ENCODE assay signal across 15 cellular contexts in genomic region chr1:236854602-236854978, GRCh38. TPM values are rescaled to one million over a fixed set of nuclear protein-coding genes. Genes with fewer than 3 reads are reported as not detected.
A peak's percentile ranks its signal among the peaks of the same experiment; 100 is the strongest.
DNase-seq lines count a peak whose midpoint lies in the region; ATAC-seq, FAIRE-seq and TF ChIP-seq lines count a peak whose summit lies in the region.
"Had no signal": no experiment of that assay in that cellular context is flagged by ENCODE, and none has a peak within 500 bp of the region (broad histone marks: within the 10 kb centered on the region; RNA-seq: fewer than 3 reads in every experiment).

No MANE protein-coding gene starts in this region.

- H3K36me3 ChIP-seq in bronchial epithelial cell (ENCODE audit: control insufficient read depth, insufficient read depth, low read length) (no peaks in the 10 kb centered on the region), mesendoderm (ENCODE audit: control insufficient read depth, insufficient read depth, low read length) (no peaks in the 10 kb centered on the region), colonic mucosa (peaks cover 4% of the 10 kb centered on the region)
- H3K36me3 ChIP-seq: ovary had no signal

- no peak for FAIRE-seq in bronchial epithelial cell (lab: Jason Lieb, UNC)

- no peak overlapping the region for H2BK15ac ChIP-seq in mesendoderm (replicated peaks; ENCODE audit: low read depth)

- no peak overlapping the region for H2BK120ac ChIP-seq in mesendoderm (ENCODE audit: low read depth, low read length)

- no peak overlapping the region for H4K8ac ChIP-seq in mesendoderm (ENCODE audit: low read depth, low read length)

- no CpG with 5 or more reads among the region's 3 CpGs for WGBS in mesendoderm (ENCODE audit: extremely low coverage, insufficient coverage, low lambda C conversion rate)

- POLR2A ChIA-PET in AG04449 (lab: Yijun Ruan, JAX): no interaction called here

- no peaks in the 10 kb centered on the region for H3K27me3 Mint-ChIP-seq in effector memory CD8-positive, alpha-beta T cell
- H3K27me3 Mint-ChIP-seq: activated CD4-positive, alpha-beta T cell treated with anti-CD3 and anti-CD28 coated beads for 36 hours had no signal

- no peak for ATAC-seq in left ventricle myocardium superior
- ATAC-seq in effector memory CD8-positive, alpha-beta T cell (replicated peaks): no peak
- ATAC-seq in HG03520 (IDR thresholded peaks at IDR 0.05; ENCODE audit: unreplicated experiment): no peak
- ATAC-seq: activated CD4-positive, alpha-beta T cell treated with anti-CD3 and anti-CD28 coated beads for 36 hours had no signal

- CTCF ChIA-PET in AG04449 (lab: Yijun Ruan, JAX): interaction anchor here (1.2 to 1.8 kb wide), 2 partner anchors 10 to 15 kb away, joined by 4 to 5 read pairs; no protein-coding TSS in a partner anchor

- H3K36me3 Mint-ChIP-seq in effector memory CD8-positive, alpha-beta T cell (ENCODE audit: insufficient read depth): peaks cover 50% of the 10 kb centered on the region

- no peak overlapping the region for H3K4me2 ChIP-seq in mesendoderm (ENCODE audit: low read length)

- H3K4me1 Mint-ChIP-seq in effector memory CD8-positive, alpha-beta T cell (ENCODE audit: low read depth in 2 of 2): peaks cover 0 to 9% of the 10 kb centered on the region in 2 donors

- H3K9me3 ChIP-seq in colonic mucosa: no peaks in the 10 kb centered on the region
- H3K9me3 ChIP-seq: ovary had no signal

- no peak overlapping the region for H3K9ac ChIP-seq in mesendoderm (ENCODE audit: low read length)
- H3K9ac ChIP-seq in colonic mucosa (ENCODE audit: low read depth in 2 of 2, low read length in 2 of 2): no peak overlapping the region

- no peaks in the 10 kb centered on the region for H3K79me2 ChIP-seq in mesendoderm (ENCODE audit: control insufficient read depth, insufficient read depth, low read length)

- intact Hi-C loops in left ventricle myocardium superior (cut with micrococcal nuclease) (no loop called here), colonic mucosa (cut with DNase I) (no loop called here)

- H2AK5ac ChIP-seq in mesendoderm (ENCODE audit: low read length): no peak overlapping the region

- H3K4me1 ChIP-seq in mesendoderm (ENCODE audit: control insufficient read depth, low read depth, low read length) (peaks cover 2% of the 10 kb centered on the region), colonic mucosa (no peaks in the 10 kb centered on the region)

- no peak overlapping the region for H2BK5ac ChIP-seq in mesendoderm (ENCODE audit: low read length)

- H3K27ac Mint-ChIP-seq in effector memory CD8-positive, alpha-beta T cell: no peak overlapping the region
- H3K27ac Mint-ChIP-seq: activated CD4-positive, alpha-beta T cell treated with anti-CD3 and anti-CD28 coated beads for 36 hours had no signal

- no peak overlapping the region for H4K5ac ChIP-seq in mesendoderm (ENCODE audit: low read length)

- no peak overlapping the region for H3K4ac ChIP-seq in mesendoderm (ENCODE audit: low read depth, low read length)

- no peak overlapping the region for H3K4me3 Mint-ChIP-seq in effector memory CD8-positive, alpha-beta T cell
- H3K4me3 Mint-ChIP-seq: activated CD4-positive, alpha-beta T cell treated with anti-CD3 and anti-CD28 coated beads for 36 hours had no signal

- no peak overlapping the region for H3K18ac ChIP-seq in mesendoderm (ENCODE audit: low read length)

- H3K56ac ChIP-seq in mesendoderm (ENCODE audit: low read length): no peak overlapping the region

- H3K4me3 ChIP-seq in AG04449 (ENCODE audit: low read depth, low read length): no peak overlapping the region
- H3K4me3 ChIP-seq in bronchial epithelial cell (ENCODE audit: low read depth, low read length): no peak overlapping the region
- no peak overlapping the region for H3K4me3 ChIP-seq in mesendoderm (ENCODE audit: low read length)
- no peak overlapping the region for H3K4me3 ChIP-seq in colonic mucosa
- H3K4me3 ChIP-seq: ovary had no signal

- TF ChIP-seq CTCF in AG04449 (IDR thresholded peaks at IDR 0.05; ENCODE audit: insufficient read depth, low read length, missing control alignments) (no peak), bronchial epithelial cell (IDR thresholded peaks at IDR 0.05; ENCODE audit: insufficient read depth, low read length, severe bottlenecking) (no peak), colonic mucosa (IDR thresholded peaks at IDR 0.05) (no peak)

- H3K27ac ChIP-seq in mesendoderm (ENCODE audit: low read depth, low read length) (no peak overlapping the region), colonic mucosa (no peak overlapping the region)
- H3K27ac ChIP-seq: ovary had no signal

- H3K9me3 Mint-ChIP-seq in effector memory CD8-positive, alpha-beta T cell: no peaks in the 10 kb centered on the region

- no peak overlapping the region for H3K23ac ChIP-seq in mesendoderm (ENCODE audit: low read length)

- H3K79me1 ChIP-seq in mesendoderm (ENCODE audit: low read length): no peaks in the 10 kb centered on the region

- H3K27me3 ChIP-seq in bronchial epithelial cell (ENCODE audit: control insufficient read depth, insufficient read depth, low read length) (no peaks in the 10 kb centered on the region), mesendoderm (ENCODE audit: insufficient read depth, low read length, poor library complexity) (no peaks in the 10 kb centered on the region), colonic mucosa (no peaks in the 10 kb centered on the region)
- H3K27me3 ChIP-seq: ovary had no signal

- DNase-seq in AG04449 (ENCODE audit: low read depth, low spot score) (peak; percentile 26), HT1080 (ENCODE audit: low read depth) (peak; percentile 10), bronchial epithelial cell (ENCODE audit: low read depth) (peak; percentile 59), mesendoderm (peak; percentile 61), left ventricle myocardium superior (no peak), colonic mucosa (no peak)
- DNase-seq in effector memory CD8-positive, alpha-beta T cell: no peak
- DNase-seq: activated CD4-positive, alpha-beta T cell treated with anti-CD3 and anti-CD28 coated beads for 36 hours; activated effector memory CD4-positive, alpha-beta T cell treated with Interleukin-2 at 50 U/mL for 16 hours; cerebellar nuclear complex; NCI-H1694; NCI-H774; ovary; stimulated activated CD4-positive, alpha-beta T cell treated with anti-CD3 and anti-CD28 coated beads, Interleukin-4, amount 100 ng/mL, for 4 hours had no signal

RNA-seq across cellular contexts. Expression of gene MTR, which starts 59.5 kb away (rescaled TPM):
- total RNA-seq in HT1080 (2014; rRNA removed; shearing (Covaris generic)): 17.0 and 20.3 TPM in 2 replicates
- polyA plus RNA-seq in HT1080 (2015; cell fraction: cytosol; rRNA removed): 9.5 and 14.0 TPM in 2 replicates
- 35.6 and 36.4 TPM in 2 replicates for polyA plus RNA-seq in HT1080 (2015; cell fraction: nucleus; rRNA removed)
- total RNA-seq in bronchial epithelial cell (13.1 and 13.4 TPM in 2 replicates), left ventricle myocardium superior (52.7 TPM), colonic mucosa (10 to 100 TPM; 20.5 to 24.4 TPM)
- polyA plus RNA-seq in mesendoderm (2013, experiment 1 of 2): 8.5 TPM
- polyA plus RNA-seq in mesendoderm (2013, experiment 2 of 2): 7.7 TPM

Comparison
In these comparisons a context has a peak if more than half of its experiments do, and no peak if none do; other contexts are left out.
1. DNase-seq: peak in AG04449 (single experiment), HT1080 (single experiment), bronchial epithelial cell (single experiment) and mesendoderm (single experiment); none in left ventricle myocardium superior (single experiment), effector memory CD8-positive, alpha-beta T cell (0 of 3) and colonic mucosa (single experiment).